Comparison of ENCODE assay signal across 1 cellular context in genomic region chr12:51976376-51977160, GRCh38.
A peak's percentile ranks its signal among the peaks of the same experiment; 100 is the strongest.
TF ChIP-seq lines count a peak whose summit lies in the region.

No MANE protein-coding gene starts in this region.

TF ChIP-seq in HepG2, 621 proteins besides CTCF, POLR2A, EP300 and RAD21 (continued from another document and continues in another):
- TF ChIP-seq ZNF18 (CRISPR knock-in tag; IDR thresholded peaks at IDR 0.05; ENCODE audit: insufficient replicate concordance) (no peak), CBFB (CRISPR knock-in tag; IDR thresholded peaks at IDR 0.05) (peak; percentile 54; the same call in 1 of the 2 replicates), RXRB (CRISPR knock-in tag; IDR thresholded peaks at IDR 0.05; ENCODE audit: borderline replicate concordance) (peak; percentile 77; the same call in 1 of the 2 replicates), ZNF205 (CRISPR knock-in tag; IDR thresholded peaks at IDR 0.05) (no peak), HNF4G (IDR thresholded peaks at IDR 0.05; ENCODE audit: borderline replicate concordance, low read depth, low read length) (no peak), HNF4G (CRISPR knock-in tag; IDR thresholded peaks at IDR 0.05; ENCODE audit: borderline replicate concordance, low read depth) (no peak), FOXP1 (IDR thresholded peaks at IDR 0.05) (no peak), FOXP1 (CRISPR knock-in tag; IDR thresholded peaks at IDR 0.05) (peak; percentile 33; the same call in 1 of the 2 replicates), ZNF773 (CRISPR knock-in tag; IDR thresholded peaks at IDR 0.05; ENCODE audit: borderline replicate concordance) (no peak), HNF4A (CRISPR knock-in tag; IDR thresholded peaks at IDR 0.05) (peak; percentile 55), GATAD2A (CRISPR knock-in tag; IDR thresholded peaks at IDR 0.05) (peak; percentile 64), ZNF780A (CRISPR knock-in tag; IDR thresholded peaks at IDR 0.05) (0 out of 2 replicates have a peak, but pooled peaks have one; percentile 53), ASH2L (IDR thresholded peaks at IDR 0.05; ENCODE audit: insufficient read length, low read depth, low read length) (peak; percentile 35), ZNF770 (CRISPR knock-in tag; IDR thresholded peaks at IDR 0.05) (no peak), ZNF879 (CRISPR knock-in tag; IDR thresholded peaks at IDR 0.05) (no peak), CC2D1A (CRISPR knock-in tag; IDR thresholded peaks at IDR 0.05) (no peak), ARID5B (CRISPR knock-in tag; IDR thresholded peaks at IDR 0.05) (peak; percentile 66; the same call in 1 of the 2 replicates), LCORL (IDR thresholded peaks at IDR 0.05) (peak; percentile 78; the same call in 1 of the 2 replicates), LCORL (CRISPR knock-in tag; IDR thresholded peaks at IDR 0.05) (peak; percentile 91), ZFX (CRISPR knock-in tag; IDR thresholded peaks at IDR 0.05; ENCODE audit: low read depth) (peak; percentile 25; the same call in 1 of the 2 replicates), ELF4 (CRISPR knock-in tag; IDR thresholded peaks at IDR 0.05; ENCODE audit: borderline replicate concordance) (0 out of 2 replicates have a peak, but pooled peaks have one; percentile 0), ZNF556 (CRISPR knock-in tag; IDR thresholded peaks at IDR 0.05; ENCODE audit: borderline replicate concordance) (no peak), SKI (IDR thresholded peaks at IDR 0.05; ENCODE audit: partially characterized antibody) (no peak), THAP7 (CRISPR knock-in tag; IDR thresholded peaks at IDR 0.05) (no peak), JUN (CRISPR knock-in tag; IDR thresholded peaks at IDR 0.05) (no peak), ZNF543 (CRISPR knock-in tag; IDR thresholded peaks at IDR 0.05) (no peak), TFE3 (CRISPR knock-in tag; IDR thresholded peaks at IDR 0.05) (no peak), NCOA2 (CRISPR knock-in tag; IDR thresholded peaks at IDR 0.05) (peak; percentile 74; the same call in 1 of the 2 replicates), ZFP90 (CRISPR knock-in tag; IDR thresholded peaks at IDR 0.05; ENCODE audit: borderline replicate concordance) (no peak), HDAC1 (CRISPR knock-in tag; IDR thresholded peaks at IDR 0.05) (peak; percentile 48), ONECUT2 (CRISPR knock-in tag; IDR thresholded peaks at IDR 0.05) (peak; percentile 81), ZSCAN9 (CRISPR knock-in tag; IDR thresholded peaks at IDR 0.05; ENCODE audit: borderline replicate concordance) (0 out of 2 replicates have a peak, but pooled peaks have one; percentile 24), ZNF382 (CRISPR knock-in tag; IDR thresholded peaks at IDR 0.05; ENCODE audit: borderline replicate concordance) (no peak), ZNF280D (CRISPR knock-in tag; IDR thresholded peaks at IDR 0.05) (0 out of 2 replicates have a peak, but pooled peaks have one; percentile 36), ZNF616 (CRISPR knock-in tag; IDR thresholded peaks at IDR 0.05; ENCODE audit: low read depth) (no peak), MEIS1 (CRISPR knock-in tag; IDR thresholded peaks at IDR 0.05; ENCODE audit: borderline replicate concordance) (0 out of 2 replicates have a peak, but pooled peaks have one; percentile 18)
- TF ChIP-seq, protein P1, sequence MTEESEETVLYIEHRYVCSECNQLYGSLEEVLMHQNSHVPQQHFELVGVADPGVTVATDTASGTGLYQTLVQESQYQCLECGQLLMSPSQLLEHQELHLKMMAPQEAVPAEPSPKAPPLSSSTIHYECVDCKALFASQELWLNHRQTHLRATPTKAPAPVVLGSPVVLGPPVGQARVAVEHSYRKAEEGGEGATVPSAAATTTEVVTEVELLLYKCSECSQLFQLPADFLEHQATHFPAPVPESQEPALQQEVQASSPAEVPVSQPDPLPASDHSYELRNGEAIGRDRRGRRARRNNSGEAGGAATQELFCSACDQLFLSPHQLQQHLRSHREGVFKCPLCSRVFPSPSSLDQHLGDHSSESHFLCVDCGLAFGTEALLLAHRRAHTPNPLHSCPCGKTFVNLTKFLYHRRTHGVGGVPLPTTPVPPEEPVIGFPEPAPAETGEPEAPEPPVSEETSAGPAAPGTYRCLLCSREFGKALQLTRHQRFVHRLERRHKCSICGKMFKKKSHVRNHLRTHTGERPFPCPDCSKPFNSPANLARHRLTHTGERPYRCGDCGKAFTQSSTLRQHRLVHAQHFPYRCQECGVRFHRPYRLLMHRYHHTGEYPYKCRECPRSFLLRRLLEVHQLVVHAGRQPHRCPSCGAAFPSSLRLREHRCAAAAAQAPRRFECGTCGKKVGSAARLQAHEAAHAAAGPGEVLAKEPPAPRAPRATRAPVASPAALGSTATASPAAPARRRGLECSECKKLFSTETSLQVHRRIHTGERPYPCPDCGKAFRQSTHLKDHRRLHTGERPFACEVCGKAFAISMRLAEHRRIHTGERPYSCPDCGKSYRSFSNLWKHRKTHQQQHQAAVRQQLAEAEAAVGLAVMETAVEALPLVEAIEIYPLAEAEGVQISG (CRISPR knock-in tag; IDR thresholded peaks at IDR 0.05), result peak; percentile 56; the same call in 1 of the 2 replicates
- TF ChIP-seq, protein P2, sequence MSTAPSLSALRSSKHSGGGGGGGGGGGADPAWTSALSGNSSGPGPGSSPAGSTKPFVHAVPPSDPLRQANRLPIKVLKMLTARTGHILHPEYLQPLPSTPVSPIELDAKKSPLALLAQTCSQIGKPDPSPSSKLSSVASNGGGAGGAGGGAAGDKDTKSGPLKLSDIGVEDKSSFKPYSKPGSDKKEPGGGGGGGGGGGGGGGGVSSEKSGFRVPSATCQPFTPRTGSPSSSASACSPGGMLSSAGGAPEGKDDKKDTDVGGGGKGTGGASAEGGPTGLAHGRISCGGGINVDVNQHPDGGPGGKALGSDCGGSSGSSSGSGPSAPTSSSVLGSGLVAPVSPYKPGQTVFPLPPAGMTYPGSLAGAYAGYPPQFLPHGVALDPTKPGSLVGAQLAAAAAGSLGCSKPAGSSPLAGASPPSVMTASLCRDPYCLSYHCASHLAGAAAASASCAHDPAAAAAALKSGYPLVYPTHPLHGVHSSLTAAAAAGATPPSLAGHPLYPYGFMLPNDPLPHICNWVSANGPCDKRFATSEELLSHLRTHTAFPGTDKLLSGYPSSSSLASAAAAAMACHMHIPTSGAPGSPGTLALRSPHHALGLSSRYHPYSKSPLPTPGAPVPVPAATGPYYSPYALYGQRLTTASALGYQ (CRISPR knock-in tag; IDR thresholded peaks at IDR 0.05), result 0 out of 2 replicates have a peak, but pooled peaks have one; percentile 32
- TF ChIP-seq, protein P3, sequence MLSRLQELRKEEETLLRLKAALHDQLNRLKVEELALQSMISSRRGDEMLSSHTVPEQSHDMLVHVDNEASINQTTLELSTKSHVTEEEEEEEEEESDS (CRISPR knock-in tag; IDR thresholded peaks at IDR 0.05; ENCODE audit: borderline replicate concordance), result no peak
